11 cellular contexts compared by ENCODE assay signal in genomic region chr14:72594099-72594901, GRCh38.
A peak's percentile ranks its signal among the peaks of the same experiment; 100 is the strongest.
DNase-seq lines count a peak whose midpoint lies in the region; ATAC-seq and FAIRE-seq lines count a peak whose summit lies in the region.
"Had no signal": no experiment of that assay in that cellular context is flagged by ENCODE, and none has a peak within 500 bp of the region (broad histone marks: within the 10 kb centered on the region; RNA-seq: fewer than 3 reads in every experiment).

No MANE protein-coding gene starts in this region.

- H2BK5ac ChIP-seq in mesenchymal stem cell (ENCODE audit: low read depth, low read length, poor library complexity, severe bottlenecking): no peak overlapping the region

- no peak overlapping the region for H3K18ac ChIP-seq in mesenchymal stem cell (ENCODE audit: low read depth in 1 of 2, low read length in 2 of 2)

- H3K4me1 ChIP-seq in mesenchymal stem cell (ENCODE audit: control insufficient read depth, insufficient read depth, low read depth, low read length): no peaks in the 10 kb centered on the region

- H4K91ac ChIP-seq in mesenchymal stem cell (ENCODE audit: low read length): no peak overlapping the region

- peak; percentile 71 for ATAC-seq in HG03354 (IDR thresholded peaks at IDR 0.05; ENCODE audit: poor library complexity, severe bottlenecking, unreplicated experiment)

- no peak overlapping the region for H2AK5ac ChIP-seq in mesenchymal stem cell (ENCODE audit: low read length, severe bottlenecking)

- H3K4me2 ChIP-seq in mesenchymal stem cell (ENCODE audit: low read length, poor library complexity, severe bottlenecking): no peak overlapping the region

- H3K4ac ChIP-seq in mesenchymal stem cell (ENCODE audit: low read depth in 1 of 2, low read length in 2 of 2): no peak overlapping the region

- H3K79me1 ChIP-seq in mesenchymal stem cell (replicated peaks; ENCODE audit: low read length, poor library complexity, severe bottlenecking): no peaks in the 10 kb centered on the region

- H4K8ac ChIP-seq in mesenchymal stem cell (ENCODE audit: low read length): no peak overlapping the region

- H3K36me3 ChIP-seq in mesenchymal stem cell (ENCODE audit: control insufficient read depth in 1 of 2, insufficient read depth in 2 of 2, low read depth in 1 of 2, low read length in 2 of 2): no peaks in the 10 kb centered on the region

- no peak overlapping the region for H3K27ac ChIP-seq in mesenchymal stem cell (ENCODE audit: low read length, poor library complexity, severe bottlenecking)
- H3K27ac ChIP-seq: skin epidermis had no signal

- peaks cover 0 to 18% of the 10 kb centered on the region in 2 experiments for H3K27me3 ChIP-seq in mesenchymal stem cell (ENCODE audit: control insufficient read depth in 1 of 2, insufficient read depth in 1 of 2, low read length in 2 of 2)

- H3K9ac ChIP-seq in mesenchymal stem cell (ENCODE audit: low read length): no peak overlapping the region

- H2BK12ac ChIP-seq in mesenchymal stem cell (ENCODE audit: low read length in 2 of 2): no peak overlapping the region

- H2AFZ ChIP-seq in mesenchymal stem cell (ENCODE audit: low read depth, low read length): no peak overlapping the region

- H3K23ac ChIP-seq in mesenchymal stem cell (ENCODE audit: low read length in 2 of 2): no peak overlapping the region

- no peaks in the 10 kb centered on the region for H3K9me3 ChIP-seq in mesenchymal stem cell (ENCODE audit: control insufficient read depth, low read length)

- DNase-seq in GM19239 (ENCODE audit: insufficient read length, low spot score) (no peak), NCI-H2227 treated with DMSO at 0.1 percent for 48 hours (lab: John Stamatoyannopoulos, UW) (no peak), mesenchymal stem cell (no peak), hippocampal formation (lab: John Stamatoyannopoulos, UW) (no peak)
- DNase-seq in activated T-cell treated with anti-CD3 and anti-CD28 coated beads, Interleukin-2, amount 50 U/mL, for 48 hours: peak; percentile 30 to 41
- DNase-seq in stimulated activated CD8-positive, alpha-beta memory T cell treated with anti-CD3 and anti-CD28 coated beads, Interleukin-15, amount 100 ng/mL, for 48 hours (ENCODE audit: low read depth in 2 of 2): peak; percentile 17 to 36
- DNase-seq: activated CD8-positive, alpha-beta memory T cell treated with anti-CD3 and anti-CD28 coated beads, Interleukin-2, amount 50 U/mL, for 4 hours; left cardiac atrium had no signal

- peak; percentile 71 for FAIRE-seq in GM19239 (lab: Jason Lieb, UNC)
- FAIRE-seq: RCC 7860 had no signal

- no peak overlapping the region for H3K4me3 ChIP-seq in mesenchymal stem cell (ENCODE audit: insufficient read depth in 1 of 2, low read depth in 1 of 2, low read length in 2 of 2)
- H3K4me3 ChIP-seq: skin epidermis had no signal

- H3K14ac ChIP-seq in mesenchymal stem cell (ENCODE audit: low read length in 2 of 2): no peak overlapping the region

- WGBS in mesenchymal stem cell: 94% methylated on average over 14 of the region's 14 CpGs

- H2BK15ac ChIP-seq in mesenchymal stem cell (ENCODE audit: low read depth, poor library complexity, severe bottlenecking): no peak overlapping the region

- H2BK120ac ChIP-seq in mesenchymal stem cell (ENCODE audit: low read depth, low read length): no peak overlapping the region

Comparison
In these comparisons a context has a peak if more than half of its experiments do, and no peak if none do; other contexts are left out.
1. DNase-seq: peak in activated T-cell treated with anti-CD3 and anti-CD28 coated beads, Interleukin-2, amount 50 U/mL, for 48 hours (2 of 2) and stimulated activated CD8-positive, alpha-beta memory T cell treated with anti-CD3 and anti-CD28 coated beads, Interleukin-15, amount 100 ng/mL, for 48 hours (2 of 2); none in GM19239 (single experiment), NCI-H2227 treated with DMSO at 0.1 percent for 48 hours (single experiment), mesenchymal stem cell (single experiment) and hippocampal formation (0 of 2).